ENCODE assay signal across 8 cellular contexts in genomic region chr1:11550664-11551283, GRCh38.
DNase-seq lines count a peak whose midpoint lies in the region; ATAC-seq lines count a peak whose summit lies in the region.

No MANE protein-coding gene starts in this region.

- no peaks in the 10 kb centered on the region for H3K36me3 Mint-ChIP-seq in activated T-cell treated with anti-CD3 and anti-CD28 coated beads, Interleukin-2, amount 50 U/mL, for 72 hours (ENCODE audit: insufficient read depth in 2 of 2)

- DNase-seq in AG20443 (ENCODE audit: low spot score) = peak; percentile 82
- DNase-seq in HuH-7.5 (ENCODE audit: low spot score) = peak; percentile 64
- DNase-seq in activated T-cell treated with anti-CD3 and anti-CD28 coated beads, Interleukin-2, amount 50 U/mL, for 72 hours = peak; percentile 44 to 46
- peak; percentile 59 to 79 (median 78) for DNase-seq in right cardiac atrium
- DNase-seq in stimulated activated CD4-positive, alpha-beta T cell treated with anti-CD3 and anti-CD28 coated beads, Interleukin-15, amount 100 ng/mL, for 24 hours = peak; percentile 50
- no peak for DNase-seq in activated gamma-delta T cell treated with Interleukin-2 at 50 U/mL for 16 hours
- no peak for DNase-seq in NCI-H82 treated with DMSO at 0.1 percent for 48 hours (lab: John Stamatoyannopoulos, UW; ENCODE audit: unreplicated experiment)

- no peaks in the 10 kb centered on the region for H3K4me1 ChIP-seq in right cardiac atrium (ENCODE audit: control insufficient read depth, insufficient read depth, low read length)

- H3K27ac Mint-ChIP-seq in activated T-cell treated with anti-CD3 and anti-CD28 coated beads, Interleukin-2, amount 50 U/mL, for 72 hours = no peak overlapping the region

- no peak overlapping the region for H3K4me3 Mint-ChIP-seq in activated T-cell treated with anti-CD3 and anti-CD28 coated beads, Interleukin-2, amount 50 U/mL, for 72 hours

- 8% methylated on average over 12 of the region's 12 CpGs for WGBS in right cardiac atrium

- no peaks in the 10 kb centered on the region for H3K9me3 ChIP-seq in right cardiac atrium (ENCODE audit: control insufficient read depth, low read length)

- H3K4me3 ChIP-seq in right cardiac atrium (ENCODE audit: low read length) = no peak overlapping the region

- no peak for ATAC-seq in activated T-cell treated with anti-CD3 and anti-CD28 coated beads, Interleukin-2, amount 50 U/mL, for 72 hours (replicated peaks in 1 of 2)
- ATAC-seq in right cardiac atrium (peak; percentile 62 to 75), HG02938 (IDR thresholded peaks at IDR 0.05; ENCODE audit: unreplicated experiment) (no peak)

- intact Hi-C loops in right cardiac atrium (cut with DNase I) = no loop called here

- H3K27me3 ChIP-seq in right cardiac atrium (ENCODE audit: control insufficient read depth, insufficient read depth) = no peaks in the 10 kb centered on the region

- no peak overlapping the region for H3K27ac ChIP-seq in right cardiac atrium (ENCODE audit: low read length)

- H3K4me1 Mint-ChIP-seq in activated T-cell treated with anti-CD3 and anti-CD28 coated beads, Interleukin-2, amount 50 U/mL, for 72 hours (ENCODE audit: low read depth) = no peaks in the 10 kb centered on the region

- H3K27me3 Mint-ChIP-seq in activated T-cell treated with anti-CD3 and anti-CD28 coated beads, Interleukin-2, amount 50 U/mL, for 72 hours (ENCODE audit: low read depth) = peaks cover 58% of the 10 kb centered on the region

- peaks cover 3 to 4% of the 10 kb centered on the region in 2 donors for H3K9me3 Mint-ChIP-seq in activated T-cell treated with anti-CD3 and anti-CD28 coated beads, Interleukin-2, amount 50 U/mL, for 72 hours

Comparison
In these comparisons a context has a peak if more than half of its experiments do, and no peak if none do; other contexts are left out.
1. DNase-seq: peak in AG20443 (single experiment), HuH-7.5 (single experiment), activated T-cell treated with anti-CD3 and anti-CD28 coated beads, Interleukin-2, amount 50 U/mL, for 72 hours (2 of 2), right cardiac atrium (3 of 3) and stimulated activated CD4-positive, alpha-beta T cell treated with anti-CD3 and anti-CD28 coated beads, Interleukin-15, amount 100 ng/mL, for 24 hours (single experiment); none in activated gamma-delta T cell treated with Interleukin-2 at 50 U/mL for 16 hours (single experiment) and NCI-H82 treated with DMSO at 0.1 percent for 48 hours (single experiment).
2. ATAC-seq: peak in right cardiac atrium (2 of 2); none in activated T-cell treated with anti-CD3 and anti-CD28 coated beads, Interleukin-2, amount 50 U/mL, for 72 hours (0 of 2) and HG02938 (single experiment).